15 cellular contexts compared by ENCODE assay signal in the genomic region with DNA sequence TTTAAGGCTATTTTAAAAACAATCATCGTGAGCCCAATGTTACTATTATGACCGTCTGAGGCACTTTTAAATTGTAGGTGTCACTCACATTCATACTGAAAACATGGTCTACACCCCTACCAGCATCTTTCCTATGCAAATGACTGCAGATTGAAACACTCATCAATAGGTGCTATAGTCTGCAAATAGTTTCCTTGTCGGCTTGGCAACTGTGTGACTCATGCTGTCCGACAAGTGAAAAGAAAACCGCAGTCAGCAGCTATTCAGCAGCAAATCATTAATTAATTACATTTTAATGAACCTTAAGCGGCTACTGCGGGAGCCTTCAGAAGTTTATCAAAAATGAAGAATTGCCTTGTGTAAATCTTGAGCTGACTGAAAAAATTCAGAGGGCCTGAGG.
DNase-seq lines count a peak whose midpoint lies in the region; ATAC-seq and TF ChIP-seq lines count a peak whose summit lies in the region.
"Had no signal": no experiment of that assay in that cellular context is flagged by ENCODE, and none has a peak within 500 bp of the region (broad histone marks: within the 10 kb centered on the region; RNA-seq: fewer than 3 reads in every experiment).

No MANE protein-coding gene starts in this region.

- H3K9me3 ChIP-seq in fibroblast of lung (ENCODE audit: control insufficient read depth, insufficient read depth, low read depth, low read length) (no peaks in the 10 kb centered on the region), neuronal stem cell (replicated peaks in 1 of 2; ENCODE audit: control insufficient read depth in 2 of 2, insufficient read depth in 1 of 2, low read depth in 1 of 2, low read length in 2 of 2) (no peaks in the 10 kb centered on the region), right atrium auricular region (no peaks in the 10 kb centered on the region)
- H3K9me3 ChIP-seq: gastrocnemius medialis had no signal

- H3K79me1 ChIP-seq in neuronal stem cell (ENCODE audit: low read depth, low read length): no peaks in the 10 kb centered on the region

- H3K4me3 ChIP-seq in fibroblast of lung (replicated peaks in 1 of 4; ENCODE audit: control extremely low read depth in 1 of 4, insufficient read depth in 1 of 4, low read depth in 3 of 4, low read length in 4 of 4) (no peak overlapping the region), neuronal stem cell (ENCODE audit: low read length in 2 of 2) (no peak overlapping the region), right atrium auricular region (no peak overlapping the region)
- H3K4me3 ChIP-seq: gastrocnemius medialis, smooth muscle cell had no signal

- intact Hi-C loops in sciatic nerve (cut with DNase I): no loop called here

- H3K4ac ChIP-seq in neuronal stem cell (ENCODE audit: low read length): no peak overlapping the region

- no peak overlapping the region for H3K14ac ChIP-seq in neuronal stem cell (ENCODE audit: low read length)

- H2AK5ac ChIP-seq in neuronal stem cell (ENCODE audit: low read depth, low read length): no peak overlapping the region

- no peak overlapping the region for H4K8ac ChIP-seq in neuronal stem cell (ENCODE audit: low read depth, low read length)

- no peak overlapping the region for H2BK15ac ChIP-seq in neuronal stem cell (ENCODE audit: low read length)

- WGBS in neuronal stem cell (ENCODE audit: extremely low coverage in 2 of 2, insufficient read length in 2 of 2, insufficient replicate concordance in 1 of 2), 2 donors: no CpG with 5 or more reads among the region's 7 CpGs

- CTCF ChIA-PET in RWPE1 (lab: Yijun Ruan, JAX): interaction anchor here (0.7 kb wide), 1 partner anchor 16 kb away, joined by 3 read pairs; no protein-coding TSS in a partner anchor

- H3K4me2 ChIP-seq in fibroblast of lung (ENCODE audit: extremely low read depth, insufficient read depth, low read length): no peak overlapping the region
- H3K4me2 ChIP-seq in neuronal stem cell (ENCODE audit: insufficient read depth, low read length, poor library complexity, severe bottlenecking): peak overlapping the region; percentile 14
- H3K4me2 ChIP-seq: smooth muscle cell had no signal

- H3K27me3 ChIP-seq in fibroblast of lung (ENCODE audit: control insufficient read depth, insufficient read depth, low read length): no peaks in the 10 kb centered on the region
- H3K27me3 ChIP-seq in neuronal stem cell (ENCODE audit: control insufficient read depth in 3 of 3, insufficient read depth in 3 of 3, low read depth in 1 of 3, low read length in 3 of 3): no peaks in the 10 kb centered on the region
- H3K27me3 ChIP-seq in right atrium auricular region: no peaks in the 10 kb centered on the region
- H3K27me3 ChIP-seq: gastrocnemius medialis had no signal

- no peak overlapping the region for H3K27ac ChIP-seq in RWPE1
- no peak overlapping the region for H3K27ac ChIP-seq in fibroblast of lung (ENCODE audit: insufficient read depth, low read length)
- no peak overlapping the region for H3K27ac ChIP-seq in neuronal stem cell (replicated peaks; ENCODE audit: low read length)
- H3K27ac ChIP-seq in right atrium auricular region: peak overlapping the region in 1 of 2 donors; percentile 49
- H3K27ac ChIP-seq: gastrocnemius medialis had no signal

- H2AFZ ChIP-seq in fibroblast of lung (ENCODE audit: low read length): no peak overlapping the region
- H2AFZ ChIP-seq in neuronal stem cell (ENCODE audit: low read length): no peak overlapping the region

- ATAC-seq in GM21381 (IDR thresholded peaks at IDR 0.05; ENCODE audit: unreplicated experiment) (peak; percentile 70), HG03039 (IDR thresholded peaks at IDR 0.05; ENCODE audit: unreplicated experiment) (no peak), sciatic nerve (no peak)
- ATAC-seq: gastrocnemius medialis, left colon, natural killer cell had no signal

- peak; percentile 23 for DNase-seq in RWPE1 (ENCODE audit: low spot score)
- DNase-seq in fibroblast of lung (ENCODE audit: low read depth in 2 of 2): peak; percentile 28 to 91
- peak; percentile 54 for DNase-seq in neuronal stem cell (ENCODE audit: low spot score)
- DNase-seq in sciatic nerve (ENCODE audit: low spot score): no peak
- no peak for DNase-seq in right atrium auricular region (ENCODE audit: low spot score)
- DNase-seq: activated CD4-positive, CD25-positive, alpha-beta regulatory T cell treated with anti-CD3 and anti-CD28 coated beads, Interleukin-2, amount 50 U/mL, for 72 hours; CD4-positive, CD25-positive, alpha-beta regulatory T cell; gastrocnemius medialis; Kasumi-1; left colon; natural killer cell; NCI-H2081 treated with DMSO at 0.1 percent for 48 hours had no signal

- no peaks in the 10 kb centered on the region for H3K36me3 ChIP-seq in fibroblast of lung (ENCODE audit: control insufficient read depth, insufficient read depth, low read length)
- no peaks in the 10 kb centered on the region for H3K36me3 ChIP-seq in neuronal stem cell (replicated peaks in 1 of 2; ENCODE audit: control insufficient read depth in 2 of 2, insufficient read depth in 2 of 2, low read length in 2 of 2)
- no peaks in the 10 kb centered on the region for H3K36me3 ChIP-seq in right atrium auricular region
- H3K36me3 ChIP-seq: gastrocnemius medialis had no signal

- no peaks in the 10 kb centered on the region for H4K20me1 ChIP-seq in fibroblast of lung (ENCODE audit: control insufficient read depth, extremely low read depth, insufficient read depth, low read length)

- no peak overlapping the region for H4K91ac ChIP-seq in neuronal stem cell (ENCODE audit: low read depth, low read length, poor library complexity)

- H3K9ac ChIP-seq in fibroblast of lung (ENCODE audit: insufficient read depth, low read length): no peak overlapping the region
- H3K9ac ChIP-seq in neuronal stem cell (ENCODE audit: low read depth, low read length, poor library complexity): no peak overlapping the region

- H3K79me2 ChIP-seq in fibroblast of lung (ENCODE audit: control insufficient read depth, insufficient read depth, low read length): no peaks in the 10 kb centered on the region

- POLR2A ChIA-PET in RWPE1 (lab: Yijun Ruan, JAX; ENCODE audit: low non-redundant PET): no interaction called here

- TF ChIP-seq CTCF in RWPE1 (conservative IDR thresholded peaks at IDR 0.05; ENCODE audit: low read depth): no peak
- no peak for TF ChIP-seq CTCF in fibroblast of lung (conservative IDR thresholded peaks at IDR 0.05 in 1 of 2, IDR thresholded peaks at IDR 0.05 in 1 of 2; ENCODE audit: low read depth in 1 of 2, low read length in 2 of 2)
- no peak for TF ChIP-seq CTCF in right atrium auricular region (IDR thresholded peaks at IDR 0.05)

- no peak overlapping the region for H2BK120ac ChIP-seq in neuronal stem cell (ENCODE audit: low read depth, low read length)

- H3K4me1 ChIP-seq in fibroblast of lung (ENCODE audit: control insufficient read depth, extremely low read depth, insufficient read depth, low read length) (peaks cover 2% of the 10 kb centered on the region), neuronal stem cell (ENCODE audit: control insufficient read depth in 2 of 2, insufficient read depth in 1 of 2, low read depth in 1 of 2, low read length in 2 of 2) (peaks cover 7 to 67% of the 10 kb centered on the region in 2 donors), right atrium auricular region (peaks cover 0 to 6% of the 10 kb centered on the region in 2 donors)
- H3K4me1 ChIP-seq: gastrocnemius medialis had no signal

- no peak overlapping the region for H2BK5ac ChIP-seq in neuronal stem cell (ENCODE audit: low read length)

- H3K23ac ChIP-seq in neuronal stem cell (ENCODE audit: low read depth, low read length, poor library complexity): no peak overlapping the region

- no peak overlapping the region for H2BK12ac ChIP-seq in neuronal stem cell (ENCODE audit: low read length)

- H3K18ac ChIP-seq in neuronal stem cell (ENCODE audit: low read length): no peak overlapping the region

Comparison
In these comparisons a context has a peak if more than half of its experiments do, and no peak if none do; other contexts are left out.
1. DNase-seq: peak in RWPE1 (single experiment), fibroblast of lung (2 of 2) and neuronal stem cell (single experiment); none in sciatic nerve (single experiment) and right atrium auricular region (single experiment).